8 cellular contexts compared by ENCODE assay signal in the genomic region with DNA sequence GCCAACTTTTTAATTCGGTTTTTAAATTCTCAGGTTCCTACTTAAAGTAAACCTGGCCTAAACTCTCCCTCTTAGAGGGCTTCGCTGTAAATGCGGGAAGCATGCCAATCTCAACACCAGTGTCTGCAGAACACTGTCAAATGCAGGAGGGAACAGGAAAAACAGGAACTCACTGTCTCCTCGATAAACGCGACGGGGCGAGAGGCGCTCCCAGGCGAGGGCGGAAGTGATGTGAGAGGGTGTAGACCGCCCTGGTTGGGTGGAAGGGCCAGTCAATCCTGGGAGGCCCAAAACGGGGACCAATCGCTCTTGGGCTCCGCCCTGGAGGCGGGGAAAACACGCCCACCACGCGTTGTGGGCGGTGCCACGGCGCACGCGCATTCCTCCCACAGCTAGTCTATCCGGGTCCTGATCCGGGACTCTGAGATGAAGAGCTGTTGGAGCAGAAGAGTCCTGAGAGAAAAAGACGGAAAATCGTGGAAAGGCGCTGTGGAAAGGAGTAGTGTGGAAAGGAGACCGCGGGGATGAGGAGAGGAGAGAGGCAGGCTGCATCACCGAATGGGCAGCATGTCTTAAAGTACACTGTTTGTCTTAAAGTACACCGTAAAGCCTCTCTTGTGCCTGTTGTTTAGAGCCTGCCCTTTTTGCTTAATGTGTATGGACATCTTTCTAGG. TPM values are rescaled to one million over a fixed set of nuclear protein-coding genes. Genes with fewer than 3 reads are reported as not detected.
DNase-seq lines count a peak whose midpoint lies in the region; ATAC-seq lines count a peak whose summit lies in the region.

No MANE protein-coding gene starts in this region.

- H3K27ac Mint-ChIP-seq in IgD-negative memory B cell, result peak overlapping the region; percentile 70 to 96 (median 95)

- peak overlapping the region; percentile 93 to 97 (median 95) for H3K4me3 Mint-ChIP-seq in IgD-negative memory B cell

- H3K27me3 Mint-ChIP-seq in IgD-negative memory B cell, result no peaks in the 10 kb centered on the region

- no peaks in the 10 kb centered on the region for H3K27me3 ChIP-seq in mononuclear cell (ENCODE audit: insufficient read depth, low read length)

- H3K4me3 ChIP-seq in mononuclear cell (ENCODE audit: low read length), result peak overlapping the region; percentile 39

- DNase-seq in DMS153 (lab: John Stamatoyannopoulos, UW) (peak; percentile 83), OCI-M1 (lab: John Stamatoyannopoulos, UW) (peak; percentile 99), activated T-cell treated with anti-CD3 and anti-CD28 coated beads for 48 hours (ENCODE audit: low read depth) (peak; percentile 98), epithelial cell of prostate (ENCODE audit: low read depth, low spot score) (peak; percentile 93)
- DNase-seq in stimulated activated CD8-positive, alpha-beta memory T cell treated with anti-CD3 and anti-CD28 coated beads, Interleukin-2, amount 100 ng/mL, for 48 hours (ENCODE audit: low read depth in 2 of 2), result peak; percentile 90 to 95

- peaks cover 7 to 18% (median 11%) of the 10 kb centered on the region in 3 donors for H3K4me1 Mint-ChIP-seq in IgD-negative memory B cell

- peak overlapping the region; percentile 69 for H3K27ac ChIP-seq in epithelial cell of prostate

- peak; percentile 99 for ATAC-seq in GM21576 (IDR thresholded peaks at IDR 0.05; ENCODE audit: unreplicated experiment)

- H3K36me3 Mint-ChIP-seq in IgD-negative memory B cell, result no peaks in the 10 kb centered on the region

- H3K9me3 ChIP-seq in mononuclear cell (ENCODE audit: low read depth, low read length), result no peaks in the 10 kb centered on the region

- no peaks in the 10 kb centered on the region for H3K9me3 Mint-ChIP-seq in IgD-negative memory B cell

- peaks cover 14% of the 10 kb centered on the region for H3K4me1 ChIP-seq in mononuclear cell (ENCODE audit: insufficient read depth, low read length)

RNA-seq across cellular contexts. Expression of a gene that starts 27.1 kb away (rescaled TPM):
- polyA plus RNA-seq in IgD-negative memory B cell, result not detected
- not detected for total RNA-seq in mononuclear cell

Comparison
In these comparisons a context has a peak if more than half of its experiments do, and no peak if none do; other contexts are left out.
1. Peak in every context shown above with its lines: DNase-seq, ATAC-seq, H3K4me3 ChIP-seq and H3K27ac ChIP-seq.